In the genomic region with DNA sequence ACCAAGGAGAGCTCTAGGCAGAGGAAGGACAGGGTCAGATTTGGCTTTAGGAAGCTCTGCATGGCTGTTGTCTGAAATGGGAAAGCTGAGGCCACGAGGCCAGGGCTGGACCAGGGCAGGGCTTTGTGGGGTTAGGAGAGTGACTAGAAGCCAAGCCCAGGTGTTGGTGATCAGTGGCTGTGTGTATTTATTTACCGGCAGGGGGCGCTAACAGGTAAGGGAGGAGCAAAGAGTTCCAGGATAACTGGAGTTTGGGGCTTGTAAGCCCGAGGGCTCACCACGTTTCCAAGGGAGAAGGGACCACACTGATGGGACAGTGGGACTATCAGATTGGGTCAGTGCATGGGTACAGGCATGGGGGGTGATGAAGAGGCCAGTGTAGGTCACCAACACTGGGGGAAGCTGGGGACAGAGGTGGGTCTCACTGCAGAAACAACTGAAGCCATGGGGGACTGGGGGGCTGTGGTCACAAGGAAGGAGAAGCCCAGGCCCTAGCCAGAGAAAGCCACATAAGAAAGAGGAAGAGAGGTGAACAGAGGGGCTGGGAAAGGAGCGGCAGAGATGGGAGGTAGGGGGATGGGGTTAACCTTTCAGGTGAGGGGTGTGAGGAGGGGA, we compare ENCODE assay signal across 1 cellular context.
TF ChIP-seq lines count a peak whose summit lies in the region.

No MANE protein-coding gene starts in this region.

TF ChIP-seq in K562, 482 proteins besides CTCF, POLR2A, EP300 and RAD21 (continued from another document):
- TF ChIP-seq, protein P1, sequence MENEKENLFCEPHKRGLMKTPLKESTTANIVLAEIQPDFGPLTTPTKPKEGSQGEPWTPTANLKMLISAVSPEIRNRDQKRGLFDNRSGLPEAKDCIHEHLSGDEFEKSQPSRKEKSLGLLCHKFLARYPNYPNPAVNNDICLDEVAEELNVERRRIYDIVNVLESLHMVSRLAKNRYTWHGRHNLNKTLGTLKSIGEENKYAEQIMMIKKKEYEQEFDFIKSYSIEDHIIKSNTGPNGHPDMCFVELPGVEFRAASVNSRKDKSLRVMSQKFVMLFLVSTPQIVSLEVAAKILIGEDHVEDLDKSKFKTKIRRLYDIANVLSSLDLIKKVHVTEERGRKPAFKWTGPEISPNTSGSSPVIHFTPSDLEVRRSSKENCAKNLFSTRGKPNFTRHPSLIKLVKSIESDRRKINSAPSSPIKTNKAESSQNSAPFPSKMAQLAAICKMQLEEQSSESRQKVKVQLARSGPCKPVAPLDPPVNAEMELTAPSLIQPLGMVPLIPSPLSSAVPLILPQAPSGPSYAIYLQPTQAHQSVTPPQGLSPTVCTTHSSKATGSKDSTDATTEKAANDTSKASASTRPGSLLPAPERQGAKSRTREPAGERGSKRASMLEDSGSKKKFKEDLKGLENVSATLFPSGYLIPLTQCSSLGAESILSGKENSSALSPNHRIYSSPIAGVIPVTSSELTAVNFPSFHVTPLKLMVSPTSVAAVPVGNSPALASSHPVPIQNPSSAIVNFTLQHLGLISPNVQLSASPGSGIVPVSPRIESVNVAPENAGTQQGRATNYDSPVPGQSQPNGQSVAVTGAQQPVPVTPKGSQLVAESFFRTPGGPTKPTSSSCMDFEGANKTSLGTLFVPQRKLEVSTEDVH (IDR thresholded peaks at IDR 0.05; ENCODE audit: low read depth, partially characterized antibody) = no peak
- no peak for TF ChIP-seq FIP1L1 (IDR thresholded peaks at IDR 0.05; ENCODE audit: low read depth, low read length, poor library complexity, severe bottlenecking)
- peak; percentile 64; the same call in 1 of the 2 replicates for TF ChIP-seq ZNF263 (CRISPR knock-in tag; IDR thresholded peaks at IDR 0.05; ENCODE audit: borderline replicate concordance)
- no peak for TF ChIP-seq MAZ (CRISPR knock-in tag; conservative IDR thresholded peaks at IDR 0.05 in 1 of 2, IDR thresholded peaks at IDR 0.05 in 1 of 2)
- TF ChIP-seq CHCHD3 (CRISPR knock-in tag; IDR thresholded peaks at IDR 0.05) = no peak
- no peak for TF ChIP-seq OTX1 (CRISPR knock-in tag; IDR thresholded peaks at IDR 0.05)
- TF ChIP-seq ZC3H11A (IDR thresholded peaks at IDR 0.05; ENCODE audit: low read depth, low read length) = no peak
- peak; percentile 44 for TF ChIP-seq CTCFL (IDR thresholded peaks at IDR 0.05; ENCODE audit: borderline replicate concordance, insufficient read depth, low read depth, low read length, poor library complexity, severe bottlenecking)
- peak; percentile 11; the same call in 1 of the 2 replicates for TF ChIP-seq STAG1 (CRISPR knock-in tag; IDR thresholded peaks at IDR 0.05; ENCODE audit: borderline replicate concordance)
- no peak for TF ChIP-seq ZNF224 (CRISPR knock-in tag; IDR thresholded peaks at IDR 0.05)
- TF ChIP-seq SREBF2 (CRISPR knock-in tag; IDR thresholded peaks at IDR 0.05) = no peak
- TF ChIP-seq TRIM25 (IDR thresholded peaks at IDR 0.05; ENCODE audit: borderline replicate concordance) = no peak
- no peak for TF ChIP-seq HOMEZ (CRISPR knock-in tag; IDR thresholded peaks at IDR 0.05)
